ENCODE assay signal across 18 cellular contexts in the genomic region with DNA sequence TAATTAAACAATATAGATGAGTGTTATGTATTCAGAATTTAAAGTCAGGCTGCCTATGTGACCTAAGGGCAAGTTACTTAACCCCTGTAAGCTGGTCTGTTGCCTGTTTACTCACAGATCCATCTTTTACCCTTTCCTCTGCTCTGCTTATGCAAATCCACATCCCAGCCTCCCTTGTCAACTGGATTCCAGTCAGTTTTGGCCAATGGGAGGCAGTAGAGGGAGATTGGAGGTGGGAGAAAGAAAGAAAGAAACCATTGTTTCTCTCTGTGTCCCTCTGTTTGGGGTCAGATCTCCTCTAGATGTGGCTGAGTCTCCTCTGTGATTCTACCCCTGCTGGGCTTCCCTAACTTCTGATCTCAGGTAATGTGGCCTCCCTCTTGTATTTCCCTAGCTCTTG.
"Had no signal": no experiment of that assay in that cellular context is flagged by ENCODE, and none has a peak within 500 bp of the region (broad histone marks: within the 10 kb centered on the region; RNA-seq: fewer than 3 reads in every experiment).

No MANE protein-coding gene starts in this region.

- H3K36me3 Mint-ChIP-seq: activated naive CD8-positive, alpha-beta T cell; memory B cell had no signal

- H3K9me3 Mint-ChIP-seq: activated CD4-positive, alpha-beta memory T cell treated with anti-CD3 and anti-CD28 coated beads, Interleukin-2, amount 10 ng/mL, durations not matched to agents 7 days and 5 days; brain; memory B cell; nephron had no signal

- H3K27ac Mint-ChIP-seq: activated CD4-positive, alpha-beta memory T cell treated with anti-CD3 and anti-CD28 coated beads, Interleukin-2, amount 10 ng/mL, durations not matched to agents 7 days and 5 days; activated naive CD8-positive, alpha-beta T cell; brain; memory B cell; nephron had no signal

- H3K4me1 Mint-ChIP-seq: activated CD4-positive, alpha-beta memory T cell treated with anti-CD3 and anti-CD28 coated beads, Interleukin-2, amount 10 ng/mL, durations not matched to agents 7 days and 5 days; memory B cell; nephron had no signal

- H3K27me3 Mint-ChIP-seq: brain had no signal

- ATAC-seq: foreskin keratinocyte, heart left ventricle had no signal

- H3K4me3 Mint-ChIP-seq: activated CD4-positive, alpha-beta memory T cell treated with anti-CD3 and anti-CD28 coated beads, Interleukin-2, amount 10 ng/mL, durations not matched to agents 7 days and 5 days; activated naive CD8-positive, alpha-beta T cell; brain; memory B cell; nephron had no signal

- DNase-seq: activated CD4-positive, alpha-beta memory T cell treated with anti-CD3 and anti-CD28 coated beads, Interleukin-2, amount 10 ng/mL, durations not matched to agents 7 days and 5 days; activated gamma-delta T cell; activated T-cell treated with anti-CD3 and anti-CD28 coated beads, Interleukin-2, amount 50 U/mL, for 48 hours; amygdala; cerebellar nuclear complex; dermis blood vessel endothelial cell; foreskin keratinocyte; heart left ventricle; kidney; left ventricle myocardium inferior; stimulated activated CD4-positive, alpha-beta T cell treated with anti-CD3 and anti-CD28 coated beads, Interleukin-12 subunit alpha, Interleukin-12 subunit beta, amount 100 ng/mL, for 4 hours; stimulated activated CD4-positive, alpha-beta T cell treated with anti-CD3 and anti-CD28 coated beads, Interleukin-2, amount 100 ng/mL, for 48 hours; stimulated activated CD8-positive, alpha-beta memory T cell treated with anti-CD3 and anti-CD28 coated beads, Interleukin-4, amount 100 ng/mL, for 48 hours; stomach had no signal
